Comparison of ENCODE assay signal across 8 cellular contexts in genomic region chr5:179699640-179700298, GRCh38. TPM values are rescaled to one million over a fixed set of nuclear protein-coding genes. Genes with fewer than 3 reads are reported as not detected.
A peak's percentile ranks its signal among the peaks of the same experiment; 100 is the strongest.
DNase-seq lines count a peak whose midpoint lies in the region; ATAC-seq, FAIRE-seq and TF ChIP-seq lines count a peak whose summit lies in the region.

No MANE protein-coding gene starts in this region.

- H3K4me2 ChIP-seq in Karpas-422 (ENCODE audit: low read depth, low read length, poor library complexity, severe bottlenecking), result peak overlapping the region; percentile 83

- DNase-seq in activated CD4-positive, alpha-beta T cell treated with anti-CD3 and anti-CD28 coated beads for 48 hours, result peak; percentile 68
- no peak for DNase-seq in activated CD4-positive, alpha-beta T cell treated with anti-CD3 and anti-CD28 coated beads, Interleukin-2, amount 50 U/mL, for 4 hours
- DNase-seq in Karpas-422 (peak; percentile 64), fibroblast of pulmonary artery (ENCODE audit: low read depth) (peak; percentile 40), pancreas (peak in 3 of 6 donors; percentile 31 to 42 (median 40)), ecto neural progenitor cell (ENCODE audit: low spot score) (no peak)
- peak; percentile 75 for DNase-seq in activated CD8-positive, alpha-beta memory T cell treated with anti-CD3 and anti-CD28 coated beads, Interleukin-2, amount 50 U/mL, for 48 hours

- H3K27me3 ChIP-seq in Karpas-422 (ENCODE audit: low read length), result no peaks in the 10 kb centered on the region
- no peaks in the 10 kb centered on the region for H3K27me3 ChIP-seq in pancreas

- H2AFZ ChIP-seq in Karpas-422 (ENCODE audit: low read length), result no peak overlapping the region

- peak; percentile 17 to 25 (median 22) for ATAC-seq in pancreas
- ATAC-seq in HG03159 (IDR thresholded peaks at IDR 0.05; ENCODE audit: unreplicated experiment), result no peak

- peak overlapping the region; percentile 99 for H3K9ac ChIP-seq in Karpas-422 (ENCODE audit: low read length)

- peaks cover 58% of the 10 kb centered on the region for H3K79me2 ChIP-seq in Karpas-422 (ENCODE audit: low read length)

- 0 to 1% methylated on average over 18 of the region's 18 CpGs for WGBS in pancreas, 2 donors

- peak overlapping the region; percentile 60 for H3K27ac ChIP-seq in Karpas-422 (ENCODE audit: low read length)
- peak overlapping the region; percentile 95 to 99 (median 98) for H3K27ac ChIP-seq in pancreas

- TF ChIP-seq CTCF in fibroblast of pulmonary artery (IDR thresholded peaks at IDR 0.05; ENCODE audit: low read length, missing control alignments) (no peak), pancreas (IDR thresholded peaks at IDR 0.05) (no peak)

- H3K9me2 ChIP-seq in Karpas-422 (replicated peaks; ENCODE audit: insufficient read depth, low read length), result no peaks in the 10 kb centered on the region

- H3K4me3 ChIP-seq in Karpas-422 (ENCODE audit: low read length), result peak overlapping the region; percentile 84
- H3K4me3 ChIP-seq in fibroblast of pulmonary artery (replicated peaks; ENCODE audit: low read depth, low read length), result peak overlapping the region; percentile 80
- H3K4me3 ChIP-seq in pancreas, result peak overlapping the region; percentile 84 to 99 (median 94)

- intact Hi-C loops in pancreas (cut with DNase I), result no loop called here

- H3K9me3 ChIP-seq in Karpas-422 (ENCODE audit: low read length), result no peaks in the 10 kb centered on the region
- no peaks in the 10 kb centered on the region for H3K9me3 ChIP-seq in pancreas

- H3K4me1 ChIP-seq in Karpas-422 (ENCODE audit: low read length), result peaks cover 20% of the 10 kb centered on the region
- H3K4me1 ChIP-seq in pancreas, result peaks cover 0 to 21% (median 0%) of the 10 kb centered on the region in 3 donors

- peaks cover 19% of the 10 kb centered on the region; the same call in 1 of the 2 replicates for H4K20me1 ChIP-seq in Karpas-422 (ENCODE audit: insufficient read depth, low read depth, low read length)

- FAIRE-seq in pancreas (lab: Jason Lieb, UNC), result no peak

- H3K36me3 ChIP-seq in Karpas-422 (ENCODE audit: insufficient read depth, low read length), result peaks cover 27% of the 10 kb centered on the region
- H3K36me3 ChIP-seq in pancreas, result no peaks in the 10 kb centered on the region

RNA-seq across cellular contexts. Expression of gene CANX, which starts 1.0 kb away (rescaled TPM):
- total RNA-seq in Karpas-422 (2014; rRNA removed; shearing (Covaris generic); ENCODE audit: low replicate concordance), result 191 and 224 TPM in 2 replicates
- 100 to 1,000 TPM; 353 to 633 (median 516) TPM for total RNA-seq in pancreas
- polyA plus RNA-seq in pancreas, result 100 to 1,000 TPM in 1 of 2 donors, 10 to 100 TPM in 1; 66.3 to 117 TPM

RNA-seq across cellular contexts. Expression of gene CBY3, which starts 18.9 kb away (rescaled TPM):
- total RNA-seq in Karpas-422 (2014; rRNA removed; shearing (Covaris generic); ENCODE audit: low replicate concordance), result not detected in 2 replicates
- not detected for total RNA-seq in pancreas
- polyA plus RNA-seq in pancreas, result not detected

RNA-seq across cellular contexts. Expression of gene MAML1, which starts 32.9 kb away (rescaled TPM):
- 11.5 and 14.2 TPM in 2 replicates for total RNA-seq in Karpas-422 (2014; rRNA removed; shearing (Covaris generic); ENCODE audit: low replicate concordance)
- 10 to 100 TPM; 10.7 to 18.0 (median 11.5) TPM for total RNA-seq in pancreas
- polyA plus RNA-seq in pancreas, result 1 to 10 TPM; 7.1 TPM

Comparison
In these comparisons a context has a peak if more than half of its experiments do, and no peak if none do; other contexts are left out.
1. DNase-seq: peak in activated CD4-positive, alpha-beta T cell treated with anti-CD3 and anti-CD28 coated beads for 48 hours (single experiment), Karpas-422 (single experiment), activated CD8-positive, alpha-beta memory T cell treated with anti-CD3 and anti-CD28 coated beads, Interleukin-2, amount 50 U/mL, for 48 hours (single experiment) and fibroblast of pulmonary artery (single experiment); none in activated CD4-positive, alpha-beta T cell treated with anti-CD3 and anti-CD28 coated beads, Interleukin-2, amount 50 U/mL, for 4 hours (0 of 2) and ecto neural progenitor cell (single experiment).
2. Peak in every context shown above with its lines, with median percentiles within 50 percentile points of each other: H3K4me3 ChIP-seq.